18 cellular contexts compared by ENCODE assay signal in genomic region chr6:3741477-3741871, GRCh38. TPM values are rescaled to one million over a fixed set of nuclear protein-coding genes. Genes with fewer than 3 reads are reported as not detected.
DNase-seq lines count a peak whose midpoint lies in the region; ATAC-seq and TF ChIP-seq lines count a peak whose summit lies in the region.
"Had no signal": no experiment of that assay in that cellular context is flagged by ENCODE, and none has a peak within 500 bp of the region (broad histone marks: within the 10 kb centered on the region; RNA-seq: fewer than 3 reads in every experiment).

No MANE protein-coding gene starts in this region.

- intact Hi-C loops in ascending aorta (cut with DNase I) = loop anchor here (5.0 to 10.0 kb wide), 2 partner anchors 236 to 393 kb away; partner anchors contain the start of gene ECI2
- intact Hi-C loops in thyroid gland (cut with DNase I) = loop anchor here (10.0 kb wide), 2 partner anchors 243 to 413 kb away; no protein-coding TSS in a partner anchor

- peak overlapping the region; percentile 100 for H3K27ac ChIP-seq in ascending aorta
- peak overlapping the region; percentile 43 for H3K27ac ChIP-seq in osteoblast (ENCODE audit: low read depth, low read length)
- peak overlapping the region in 2 of 3 donors; percentile 28 to 100 for H3K27ac ChIP-seq in thyroid gland
- H3K27ac ChIP-seq: BLaER1 had no signal

- TF ChIP-seq CTCF in ascending aorta (IDR thresholded peaks at IDR 0.05) (no peak), osteoblast (IDR thresholded peaks at IDR 0.05; ENCODE audit: extremely low read depth, low read depth, low read length) (no peak), thyroid gland (IDR thresholded peaks at IDR 0.05) (no peak)

- H3K4me1 ChIP-seq in ascending aorta (peaks cover 41 to 94% of the 10 kb centered on the region in 2 donors), osteoblast (ENCODE audit: insufficient read depth, low read length) (peaks cover 64% of the 10 kb centered on the region), thyroid gland (peaks cover 39 to 53% of the 10 kb centered on the region in 2 donors)

- H2AFZ ChIP-seq in osteoblast (ENCODE audit: low read length) = no peak overlapping the region

- peaks cover 100% of the 10 kb centered on the region for H3K79me2 ChIP-seq in osteoblast (ENCODE audit: insufficient read depth, low read length)

- WGBS in thyroid gland, 2 donors = 73 to 78% methylated on average over 13 of the region's 13 CpGs

- H3K36me3 ChIP-seq in ascending aorta = peaks cover 30 to 44% of the 10 kb centered on the region in 2 donors
- peaks cover 66% of the 10 kb centered on the region for H3K36me3 ChIP-seq in osteoblast (ENCODE audit: insufficient read depth, low read length)
- H3K36me3 ChIP-seq in thyroid gland = peaks cover 13 to 23% of the 10 kb centered on the region in 2 donors

- H3K9me3 ChIP-seq in ascending aorta (no peaks in the 10 kb centered on the region), osteoblast (ENCODE audit: low read depth, low read length) (no peaks in the 10 kb centered on the region), thyroid gland (no peaks in the 10 kb centered on the region)
- H3K9me3 ChIP-seq: BLaER1 had no signal

- H4K20me1 ChIP-seq in osteoblast (ENCODE audit: insufficient read depth, low read length) = peaks cover 99% of the 10 kb centered on the region

- H3K4me3 ChIP-seq in ascending aorta (peak overlapping the region; percentile 13 to 82), osteoblast (ENCODE audit: insufficient read depth, low read length) (no peak overlapping the region), thyroid gland (replicated peaks in 1 of 3) (no peak overlapping the region)
- H3K4me3 ChIP-seq: BLaER1 had no signal

- H3K4me2 ChIP-seq in osteoblast (ENCODE audit: insufficient read depth, low read length) = no peak overlapping the region

- H3K27me3 ChIP-seq in ascending aorta = no peaks in the 10 kb centered on the region
- no peaks in the 10 kb centered on the region for H3K27me3 ChIP-seq in osteoblast (ENCODE audit: insufficient read depth, low read length)
- no peaks in the 10 kb centered on the region for H3K27me3 ChIP-seq in thyroid gland
- H3K27me3 ChIP-seq: BLaER1 had no signal

- ATAC-seq in GM21737 (IDR thresholded peaks at IDR 0.05; ENCODE audit: unreplicated experiment) = no peak
- ATAC-seq: Panc1; stimulated activated naive B cell treated with anti-CD40 and anti-IgM and Interleukin-4, amounts not matched to agents 10 μg/mL and 1 μg/mL and 100 μg/mL, for 72 hours had no signal

- peak; percentile 22 for DNase-seq in NCI-H82 (lab: John Stamatoyannopoulos, UW)
- DNase-seq in NCI-H82 treated with DMSO at 0.1 percent for 48 hours (lab: John Stamatoyannopoulos, UW; ENCODE audit: unreplicated experiment) = no peak
- DNase-seq in ascending aorta (ENCODE audit: low spot score in 2 of 2) = no peak
- peak; percentile 17 for DNase-seq in osteoblast (ENCODE audit: insufficient read length, low spot score, missing footprints)
- no peak for DNase-seq in thyroid gland
- DNase-seq in RKO (ENCODE audit: low spot score) = no peak
- no peak for DNase-seq in ureter (ENCODE audit: low spot score)
- DNase-seq: activated CD4-positive, CD25-positive, alpha-beta regulatory T cell treated with anti-CD3 and anti-CD28 coated beads, Interleukin-2, amount 50 U/mL, for 72 hours; Calu3; foreskin fibroblast; KBM-7; left colon; NCI-H2171; NCI-H526 treated with DMSO at 0.1 percent for 48 hours; stimulated activated naive B cell treated with anti-CD40 and anti-IgM and Interleukin-4, amounts not matched to agents 10 μg/mL and 1 μg/mL and 100 μg/mL, for 72 hours had no signal

- no peak for TF ChIP-seq POLR2A in thyroid gland (IDR thresholded peaks at IDR 0.05)

RNA-seq across cellular contexts. Expression of gene PXDC1, which starts 10.0 kb away (rescaled TPM):
- total RNA-seq in ascending aorta (310 TPM), osteoblast (144 and 161 TPM in 2 replicates), thyroid gland (100 to 1,000 TPM in 1 of 4 donors, 10 to 100 TPM in 3; 73.5 to 102 (median 82.7) TPM), ureter (22.9 TPM)

Comparison
In these comparisons a context has a peak if more than half of its experiments do, and no peak if none do; other contexts are left out.
1. DNase-seq: peak in NCI-H82 (single experiment) and osteoblast (single experiment); none in NCI-H82 treated with DMSO at 0.1 percent for 48 hours (single experiment), ascending aorta (0 of 2), thyroid gland (0 of 2), RKO (single experiment) and ureter (single experiment).
2. H3K27ac ChIP-seq: peak in every context shown above with its lines; median percentile 100 in ascending aorta; 64 in thyroid gland; 43 in osteoblast.
3. H3K4me3 ChIP-seq: peak in ascending aorta (2 of 2); none in osteoblast (single experiment) and thyroid gland (0 of 3).